ENCODE assay signal across 28 cellular contexts in genomic region chrX:95628796-95629195, GRCh38.
"Had no signal": no experiment of that assay in that cellular context is flagged by ENCODE, and none has a peak within 500 bp of the region (broad histone marks: within the 10 kb centered on the region; RNA-seq: fewer than 3 reads in every experiment).

No MANE protein-coding gene starts in this region.

- H3K27me3 ChIP-seq: brain microvascular endothelial cell, cardiac muscle cell, colonic mucosa, MG63, SJSA1 had no signal

- H3K4me1 ChIP-seq: colonic mucosa, SJSA1 had no signal

- H3K4me2 ChIP-seq: SK-N-SH had no signal

- H3K4me3 ChIP-seq: cardiac muscle cell, colonic mucosa, MG63, SJSA1 had no signal

- H3K27ac ChIP-seq: brain microvascular endothelial cell, cardiac muscle cell, colonic mucosa, SJSA1 had no signal

- H3K36me3 ChIP-seq: brain microvascular endothelial cell, cardiac muscle cell, colonic mucosa, MG63, SJSA1 had no signal

- H3K9me3 ChIP-seq: colonic mucosa, MG63, SJSA1 had no signal

- DNase-seq: activated CD4-positive, alpha-beta memory T cell treated with anti-CD3 and anti-CD28 coated beads for 36 hours; activated CD4-positive, alpha-beta T cell treated with anti-CD3 and anti-CD28 coated beads for 36 hours; activated CD4-positive, alpha-beta T cell treated with anti-CD3 and anti-CD28 coated beads, Interleukin-2, amount 10 ng/mL, durations not matched to agents 7 days and 5 days; activated CD8-positive, alpha-beta memory T cell treated with anti-CD3 and anti-CD28 coated beads, Interleukin-2, amount 50 U/mL, for 4 hours; activated effector memory CD4-positive, alpha-beta T cell treated with Interleukin-2 at 50 U/mL for 16 hours; activated naive CD4-positive, alpha-beta T cell treated with anti-CD3 and anti-CD28 coated beads, Interleukin-2, amount 10 ng/mL, durations not matched to agents 7 days and 5 days; activated naive CD8-positive, alpha-beta T cell treated with anti-CD3 and anti-CD28 coated beads, Interleukin-2, amount 50 U/mL, for 24 hours; activated T-cell treated with anti-CD3 and anti-CD28 coated beads for 4 hours; activated T-cell treated with anti-CD3 and anti-CD28 coated beads, Interleukin-2, amount 50 U/mL, for 4 hours; anterior cingulate cortex; brain microvascular endothelial cell; colonic mucosa; Karpas-422; MG63; NCI-H1048; NCI-H1105 treated with DMSO at 0.1 percent for 48 hours; NCI-H1436; NCI-H1694 treated with DMSO at 0.1 percent for 48 hours; NCI-H2029; NCI-H345; NCI-H524 treated with DMSO at 0.1 percent for 48 hours; SHP77 treated with DMSO at 0.1 percent for 48 hours; SK-N-SH had no signal

- H3K9ac ChIP-seq: SK-N-SH had no signal

- ATAC-seq: activated CD4-positive, alpha-beta T cell treated with anti-CD3 and anti-CD28 coated beads for 36 hours; activated CD4-positive, CD25-positive, alpha-beta regulatory T cell treated with anti-CD3 and anti-CD28 coated beads, Interleukin-2, amount 50 U/mL, for 24 hours; activated naive CD8-positive, alpha-beta T cell treated with anti-CD3 and anti-CD28 coated beads, Interleukin-2, amount 50 U/mL, for 24 hours; activated T-cell treated with anti-CD3 and anti-CD28 coated beads, Interleukin-2, amount 50 U/mL, for 4 hours; Panc1; WTC11 had no signal
